ENCODE assay signal across 8 cellular contexts in genomic region chrX:41333994-41334865, GRCh38. TPM values are rescaled to one million over a fixed set of nuclear protein-coding genes. Genes with fewer than 3 reads are reported as not detected.
DNase-seq lines count a peak whose midpoint lies in the region; ATAC-seq and TF ChIP-seq lines count a peak whose summit lies in the region.

TSS of gene DDX3X (plus strand) at chrX:41334162. CDS start at chrX:41334253, 91 bp downstream.

- peaks cover 36% of the 10 kb centered on the region for H3K4me1 Mint-ChIP-seq in T-helper 1 cell treated with Interleukin-12 subunit alpha and Interleukin-12 subunit beta and Interleukin-4 antibody, amounts not matched to agents 30 μg/mL and 1 μg/mL, for 36 hours (ENCODE audit: low read depth)

- peak within 1 kb of the TSS; percentile 96 for H3K4me3 Mint-ChIP-seq in T-helper 1 cell treated with Interleukin-12 subunit alpha and Interleukin-12 subunit beta and Interleukin-4 antibody, amounts not matched to agents 30 μg/mL and 1 μg/mL, for 36 hours

- no peaks in the 10 kb centered on the region for H3K9me3 ChIP-seq in right atrium auricular region
- no peaks in the 10 kb centered on the region for H3K9me3 ChIP-seq in vagina

- peak within 1 kb of the TSS; percentile 97 for H3K9ac ChIP-seq in rectal smooth muscle tissue (ENCODE audit: low read length)

- TF ChIP-seq CTCF in GM12872 (IDR thresholded peaks at IDR 0.05; ENCODE audit: insufficient read depth, low read depth, low read length): peak; percentile 27; the same call in 1 of the 3 replicates
- peak in 1 of 2 donors; percentile 26 for TF ChIP-seq CTCF in right atrium auricular region (IDR thresholded peaks at IDR 0.05)
- peak in 1 of 3 experiments; percentile 45 for TF ChIP-seq CTCF in vagina (IDR thresholded peaks at IDR 0.05)

- peak; percentile 97 for DNase-seq in NCI-H1092 treated with DMSO at 0.1 percent for 48 hours (lab: John Stamatoyannopoulos, UW)
- peak; percentile 93 for DNase-seq in right atrium auricular region (ENCODE audit: low spot score)
- DNase-seq in vagina (ENCODE audit: extremely low spot score in 2 of 2): peak in 1 of 2 donors; percentile 95

- H3K36me3 Mint-ChIP-seq in T-helper 1 cell treated with Interleukin-12 subunit alpha and Interleukin-12 subunit beta and Interleukin-4 antibody, amounts not matched to agents 30 μg/mL and 1 μg/mL, for 36 hours (ENCODE audit: low read depth): peaks cover 42% of the 10 kb centered on the region

- H3K4me3 ChIP-seq in right atrium auricular region: peak within 1 kb of the TSS; percentile 87 to 92
- H3K4me3 ChIP-seq in rectal smooth muscle tissue (ENCODE audit: low read length): peak within 1 kb of the TSS; percentile 92
- H3K4me3 ChIP-seq in vagina: peak within 1 kb of the TSS; percentile 61 to 97

- intact Hi-C loops in vagina (cut with DNase I): no loop called here

- TF ChIP-seq POLR2A in vagina (IDR thresholded peaks at IDR 0.05): peak in 1 of 2 donors; percentile 96

- no peaks in the 10 kb centered on the region for H3K27me3 Mint-ChIP-seq in T-helper 1 cell treated with Interleukin-12 subunit alpha and Interleukin-12 subunit beta and Interleukin-4 antibody, amounts not matched to agents 30 μg/mL and 1 μg/mL, for 36 hours (ENCODE audit: low read depth)

- peaks cover 12% of the 10 kb centered on the region for H3K36me3 ChIP-seq in right atrium auricular region
- peaks cover 2% of the 10 kb centered on the region for H3K36me3 ChIP-seq in rectal smooth muscle tissue (ENCODE audit: control insufficient read depth, insufficient read depth, low read length)
- no peaks in the 10 kb centered on the region for H3K36me3 ChIP-seq in vagina

- H3K4me1 ChIP-seq in right atrium auricular region (peaks cover 0 to 52% of the 10 kb centered on the region in 2 donors), rectal smooth muscle tissue (ENCODE audit: control insufficient read depth, insufficient read depth, low read length) (peaks cover 12% of the 10 kb centered on the region), vagina (peaks cover 51% of the 10 kb centered on the region)

- peak; percentile 41 for ATAC-seq in HG02588 (IDR thresholded peaks at IDR 0.05; ENCODE audit: unreplicated experiment)

- peak within 1 kb of the TSS; percentile 100 for H3K27ac ChIP-seq in angular gyrus (ENCODE audit: low read depth, low read length)
- peak within 1 kb of the TSS; percentile 98 to 100 for H3K27ac ChIP-seq in right atrium auricular region
- peak within 1 kb of the TSS; percentile 99 for H3K27ac ChIP-seq in rectal smooth muscle tissue (ENCODE audit: low read depth, low read length)
- H3K27ac ChIP-seq in vagina: peak within 1 kb of the TSS; percentile 100

- no peaks in the 10 kb centered on the region for H3K9me3 Mint-ChIP-seq in T-helper 1 cell treated with Interleukin-12 subunit alpha and Interleukin-12 subunit beta and Interleukin-4 antibody, amounts not matched to agents 30 μg/mL and 1 μg/mL, for 36 hours

- peak within 1 kb of the TSS; percentile 98 for H3K27ac Mint-ChIP-seq in T-helper 1 cell treated with Interleukin-12 subunit alpha and Interleukin-12 subunit beta and Interleukin-4 antibody, amounts not matched to agents 30 μg/mL and 1 μg/mL, for 36 hours

- no peaks in the 10 kb centered on the region for H3K27me3 ChIP-seq in right atrium auricular region
- H3K27me3 ChIP-seq in rectal smooth muscle tissue (ENCODE audit: control insufficient read depth, insufficient read depth, low read length): no peaks in the 10 kb centered on the region
- H3K27me3 ChIP-seq in vagina: no peaks in the 10 kb centered on the region

RNA-seq across cellular contexts. Expression of gene DDX3X, which starts in this region (rescaled TPM):
- total RNA-seq in right atrium auricular region (100 to 1,000 TPM; 150 to 152 TPM), vagina (202 TPM)
